8 cellular contexts compared by ENCODE assay signal in the genomic region with DNA sequence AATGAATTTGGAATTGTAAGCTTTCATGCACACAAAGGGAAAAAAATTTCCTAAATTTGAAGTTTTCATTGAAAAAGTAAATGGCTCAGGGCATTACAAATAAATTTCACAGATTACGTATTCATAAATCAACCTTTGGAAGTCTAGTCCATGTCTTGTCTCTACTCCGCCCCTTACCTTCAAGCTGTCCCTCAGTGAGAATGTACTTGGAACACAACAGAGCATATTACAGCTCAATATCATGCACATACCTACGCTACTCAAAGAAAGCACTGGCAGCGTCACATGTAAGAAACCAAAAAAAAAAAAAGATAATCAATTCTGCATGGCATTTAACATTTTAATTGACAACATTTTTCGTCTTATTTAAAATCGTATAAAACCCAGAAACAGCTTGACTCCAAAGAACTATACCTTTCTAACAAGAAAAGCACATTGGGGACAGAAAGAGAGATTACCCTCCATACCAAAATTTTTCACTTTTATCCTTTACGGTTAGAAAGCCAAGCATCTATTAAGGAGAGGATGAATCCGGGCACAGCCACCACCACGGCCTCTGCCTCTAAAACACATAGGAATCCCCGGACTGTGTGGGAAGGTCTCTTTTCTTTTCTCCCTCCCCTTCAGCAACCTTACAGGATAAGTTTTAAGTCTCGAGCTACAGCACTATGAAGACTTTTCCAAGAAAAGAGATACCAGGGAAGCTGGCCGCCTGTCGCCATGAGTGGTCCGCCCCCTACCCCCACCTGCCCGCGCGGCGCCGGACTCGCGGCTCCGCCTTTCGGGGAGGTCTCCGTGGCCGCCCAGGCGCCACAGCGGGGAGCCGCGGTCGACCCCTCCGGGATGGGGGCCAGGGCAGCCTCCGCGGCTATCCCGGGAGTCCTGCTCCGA. TPM values are rescaled to one million over a fixed set of nuclear protein-coding genes. Genes with fewer than 3 reads are reported as not detected.
DNase-seq lines count a peak whose midpoint lies in the region; ATAC-seq, FAIRE-seq and TF ChIP-seq lines count a peak whose summit lies in the region.

No MANE protein-coding gene starts in this region.

- peaks cover 8% of the 10 kb centered on the region for H3K4me1 ChIP-seq in astrocyte (ENCODE audit: insufficient read depth, low read length)

- POLR2A ChIA-PET in activated CD4-positive, alpha-beta T cell treated with anti-CD3 and anti-CD28 coated beads for 36 hours (lab: Charles Lee) = interaction anchor here (0.6 to 1.2 kb wide), 3 partner anchors 60 to 208 kb away, joined by 3 to 4 read pairs (median 3); no protein-coding TSS in a partner anchor

- no peaks in the 10 kb centered on the region for H3K9me3 Mint-ChIP-seq in activated CD4-positive, alpha-beta T cell treated with anti-CD3 and anti-CD28 coated beads for 36 hours (ENCODE audit: low read depth)
- no peaks in the 10 kb centered on the region for H3K9me3 Mint-ChIP-seq in astrocyte (ENCODE audit: unreplicated experiment)
- no peaks in the 10 kb centered on the region for H3K9me3 Mint-ChIP-seq in stimulated activated effector memory CD8-positive, alpha-beta T cell treated with anti-CD3 and anti-CD28 coated beads, Interleukin-12 subunit alpha, Interleukin-12 subunit beta, amount 100 ng/mL, for 72 hours

- H3K9ac ChIP-seq in astrocyte (ENCODE audit: low read length) = peak overlapping the region; percentile 95

- H4K20me1 ChIP-seq in astrocyte (ENCODE audit: insufficient read depth, low read length) = peaks cover 39% of the 10 kb centered on the region

- CTCF ChIA-PET in activated CD4-positive, alpha-beta T cell treated with anti-CD3 and anti-CD28 coated beads for 36 hours (lab: Charles Lee) = interaction anchor here (0.6 to 1.8 kb wide), 10 partner anchors 10 to 298 kb away, joined by 3 to 7 read pairs (median 4); no protein-coding TSS in a partner anchor

- no peak for TF ChIP-seq CTCF in astrocyte (IDR thresholded peaks at IDR 0.05; ENCODE audit: insufficient read depth, low read depth, low read length)

- peaks cover 20% of the 10 kb centered on the region for H3K4me1 Mint-ChIP-seq in activated CD4-positive, alpha-beta T cell treated with anti-CD3 and anti-CD28 coated beads for 36 hours
- peaks cover 4% of the 10 kb centered on the region for H3K4me1 Mint-ChIP-seq in astrocyte (ENCODE audit: low read depth, unreplicated experiment)
- peaks cover 6% of the 10 kb centered on the region for H3K4me1 Mint-ChIP-seq in stimulated activated effector memory CD8-positive, alpha-beta T cell treated with anti-CD3 and anti-CD28 coated beads, Interleukin-12 subunit alpha, Interleukin-12 subunit beta, amount 100 ng/mL, for 72 hours

- no peak for FAIRE-seq in astrocyte (lab: Jason Lieb, UNC)

- no peaks in the 10 kb centered on the region for H3K9me3 ChIP-seq in astrocyte (ENCODE audit: insufficient read depth, low read depth, low read length)

- ATAC-seq in activated CD4-positive, alpha-beta T cell treated with anti-CD3 and anti-CD28 coated beads for 36 hours = peak; percentile 10
- peak; percentile 44 for ATAC-seq in HG02610 (IDR thresholded peaks at IDR 0.05; ENCODE audit: unreplicated experiment)
- peak; percentile 70 for ATAC-seq in stimulated activated effector memory CD8-positive, alpha-beta T cell treated with anti-CD3 and anti-CD28 coated beads, Interleukin-12 subunit alpha, Interleukin-12 subunit beta, amount 100 ng/mL, for 72 hours

- no peak overlapping the region for H3K27ac Mint-ChIP-seq in activated CD4-positive, alpha-beta T cell treated with anti-CD3 and anti-CD28 coated beads for 36 hours
- H3K27ac Mint-ChIP-seq in astrocyte (ENCODE audit: unreplicated experiment) = peak overlapping the region; percentile 75
- H3K27ac Mint-ChIP-seq in stimulated activated effector memory CD8-positive, alpha-beta T cell treated with anti-CD3 and anti-CD28 coated beads, Interleukin-12 subunit alpha, Interleukin-12 subunit beta, amount 100 ng/mL, for 72 hours = peak overlapping the region; percentile 95

- intact Hi-C loops in activated CD4-positive, alpha-beta T cell treated with anti-CD3 and anti-CD28 coated beads for 36 hours (cut with DNase I, micrococcal nuclease) = loop anchor here (1.0 to 5.0 kb wide), 6 partner anchors 57 to 248 kb away; partner anchors contain the start of gene REEP3 (in 2 of the 2)

- H3K27me3 Mint-ChIP-seq in activated CD4-positive, alpha-beta T cell treated with anti-CD3 and anti-CD28 coated beads for 36 hours = no peaks in the 10 kb centered on the region
- H3K27me3 Mint-ChIP-seq in astrocyte (ENCODE audit: low read depth, unreplicated experiment) = no peaks in the 10 kb centered on the region

- no peak for DNase-seq in activated CD4-positive, alpha-beta T cell treated with anti-CD3 and anti-CD28 coated beads for 36 hours
- DNase-seq in activated CD4-positive, alpha-beta T cell treated with anti-CD3 and anti-CD28 coated beads for 48 hours = no peak
- DNase-seq in NCI-H1105 treated with DMSO at 0.1 percent for 48 hours (lab: John Stamatoyannopoulos, UW) (peak; percentile 4), astrocyte (ENCODE audit: low read depth) (peak; percentile 32), iPS-NIHi7 (ENCODE audit: extremely low spot score) (no peak)
- no peak for DNase-seq in stimulated activated effector memory CD8-positive, alpha-beta T cell treated with anti-CD3 and anti-CD28 coated beads, Interleukin-12 subunit alpha, Interleukin-12 subunit beta, amount 100 ng/mL, for 72 hours (ENCODE audit: low spot score in 2 of 2)

- H3K4me3 ChIP-seq in astrocyte (ENCODE audit: insufficient read depth, low read depth, low read length) (peak overlapping the region; percentile 96), iPS-11a (ENCODE audit: low read depth, low read length) (peak overlapping the region; percentile 80)

- peak overlapping the region; percentile 94 for H3K4me3 Mint-ChIP-seq in activated CD4-positive, alpha-beta T cell treated with anti-CD3 and anti-CD28 coated beads for 36 hours
- H3K4me3 Mint-ChIP-seq in astrocyte (ENCODE audit: unreplicated experiment) = peak overlapping the region; percentile 92
- H3K4me3 Mint-ChIP-seq in stimulated activated effector memory CD8-positive, alpha-beta T cell treated with anti-CD3 and anti-CD28 coated beads, Interleukin-12 subunit alpha, Interleukin-12 subunit beta, amount 100 ng/mL, for 72 hours = peak overlapping the region; percentile 95

- H3K36me3 Mint-ChIP-seq in activated CD4-positive, alpha-beta T cell treated with anti-CD3 and anti-CD28 coated beads for 36 hours (ENCODE audit: low read depth) = no peaks in the 10 kb centered on the region
- no peaks in the 10 kb centered on the region for H3K36me3 Mint-ChIP-seq in astrocyte (ENCODE audit: low read depth, unreplicated experiment)
- H3K36me3 Mint-ChIP-seq in stimulated activated effector memory CD8-positive, alpha-beta T cell treated with anti-CD3 and anti-CD28 coated beads, Interleukin-12 subunit alpha, Interleukin-12 subunit beta, amount 100 ng/mL, for 72 hours = peaks cover 5% of the 10 kb centered on the region

- peak overlapping the region; percentile 94 for H3K4me2 ChIP-seq in astrocyte (ENCODE audit: low read length)

- peak overlapping the region; percentile 88 for H3K27ac ChIP-seq in astrocyte (ENCODE audit: low read depth, low read length)

- no peaks in the 10 kb centered on the region for H3K36me3 ChIP-seq in astrocyte (ENCODE audit: insufficient read depth, low read length)

- H2AFZ ChIP-seq in astrocyte (ENCODE audit: low read depth, low read length) = peak overlapping the region; percentile 84

- peaks cover 95% of the 10 kb centered on the region for H3K79me2 ChIP-seq in astrocyte (ENCODE audit: insufficient read depth, low read length)

- no peaks in the 10 kb centered on the region for H3K27me3 ChIP-seq in astrocyte (ENCODE audit: insufficient read depth, low read length)

RNA-seq across cellular contexts. Expression of gene JMJD1C, which starts 1.1 kb away (rescaled TPM):
- total RNA-seq in activated CD4-positive, alpha-beta T cell treated with anti-CD3 and anti-CD28 coated beads for 36 hours = 10 to 100 TPM; 41.5 to 42.5 TPM
- total RNA-seq in astrocyte = 55.4 and 61.0 TPM in 2 replicates

RNA-seq across cellular contexts. Expression of gene REEP3, which starts 56.6 kb away (rescaled TPM):
- total RNA-seq in activated CD4-positive, alpha-beta T cell treated with anti-CD3 and anti-CD28 coated beads for 36 hours = 10 to 100 TPM; 15.9 to 20.9 TPM
- total RNA-seq in astrocyte = 44.6 and 52.0 TPM in 2 replicates

Comparison
In these comparisons a context has a peak if more than half of its experiments do, and no peak if none do; other contexts are left out.
1. ATAC-seq: peak in every context shown above with its lines; median percentile 70 in stimulated activated effector memory CD8-positive, alpha-beta T cell treated with anti-CD3 and anti-CD28 coated beads, Interleukin-12 subunit alpha, Interleukin-12 subunit beta, amount 100 ng/mL, for 72 hours; 44 in HG02610; 10 in activated CD4-positive, alpha-beta T cell treated with anti-CD3 and anti-CD28 coated beads for 36 hours.
2. DNase-seq: peak in NCI-H1105 treated with DMSO at 0.1 percent for 48 hours (single experiment) and astrocyte (single experiment); none in activated CD4-positive, alpha-beta T cell treated with anti-CD3 and anti-CD28 coated beads for 36 hours (single experiment), activated CD4-positive, alpha-beta T cell treated with anti-CD3 and anti-CD28 coated beads for 48 hours (single experiment), stimulated activated effector memory CD8-positive, alpha-beta T cell treated with anti-CD3 and anti-CD28 coated beads, Interleukin-12 subunit alpha, Interleukin-12 subunit beta, amount 100 ng/mL, for 72 hours (0 of 2) and iPS-NIHi7 (single experiment).
3. Peak in every context shown above with its lines, with median percentiles within 50 percentile points of each other: H3K4me3 Mint-ChIP-seq.